In genomic region chr20:64178925-64179324, GRCh38 we compare ENCODE assay signal across 2 cellular contexts. TPM values are rescaled to one million over a fixed set of nuclear protein-coding genes. Genes with fewer than 3 reads are reported as not detected.
"Had no signal": no experiment of that assay in that cellular context is flagged by ENCODE, and none has a peak within 500 bp of the region (broad histone marks: within the 10 kb centered on the region; RNA-seq: fewer than 3 reads in every experiment).

No MANE protein-coding gene starts in this region.

RNA-seq across cellular contexts. Expression of gene MYT1, which starts 14.7 kb away (rescaled TPM):
- total RNA-seq: GM23248, HFFc6 had no signal
- polyA plus RNA-seq: GM23248 had no signal
